ENCODE assay signal across 8 cellular contexts in the genomic region with DNA sequence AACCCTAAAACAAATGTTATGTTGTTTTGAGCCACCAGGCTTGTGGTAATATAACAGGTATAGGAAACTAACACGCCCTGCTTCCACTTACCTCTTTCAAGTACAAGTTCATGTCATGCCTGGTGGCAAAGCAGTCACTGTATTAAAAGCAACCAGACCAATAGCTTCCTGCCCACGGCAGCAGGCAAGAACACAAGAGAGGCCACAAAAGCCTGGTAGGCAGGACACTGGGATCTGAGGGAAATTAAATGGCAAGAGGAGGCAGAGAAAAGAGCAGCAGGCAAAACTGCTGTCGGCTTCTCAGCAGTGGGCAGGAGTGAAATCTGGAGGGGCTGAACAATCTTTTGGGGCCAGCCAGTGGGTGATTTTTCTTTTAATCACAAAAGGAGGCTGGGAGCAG. TPM values are rescaled to one million over a fixed set of nuclear protein-coding genes. Genes with fewer than 3 reads are reported as not detected.
DNase-seq lines count a peak whose midpoint lies in the region; ATAC-seq and TF ChIP-seq lines count a peak whose summit lies in the region.

No MANE protein-coding gene starts in this region.

- peak overlapping the region; percentile 88 for H3K4me3 ChIP-seq in GM12875 (ENCODE audit: low read depth, low read length)
- H3K4me3 ChIP-seq in SU-DHL-6 (ENCODE audit: insufficient read depth, low read length, poor library complexity, severe bottlenecking), result no peak overlapping the region
- H3K4me3 ChIP-seq in breast epithelium, result peak overlapping the region; percentile 70 to 98 (median 92)

- H3K4me2 ChIP-seq in SU-DHL-6 (ENCODE audit: low read depth, low read length, poor library complexity, severe bottlenecking), result peak overlapping the region; percentile 77

- DNase-seq in breast epithelium (ENCODE audit: low spot score in 2 of 2) (peak in 1 of 2 donors; percentile 35), pons (ENCODE audit: low spot score) (peak; percentile 37), hepatic stellate cell (ENCODE audit: low spot score) (no peak), globus pallidus (ENCODE audit: low spot score) (no peak)

- intact Hi-C loops in breast epithelium (cut with DNase I; ENCODE audit: low total_unique reads), result no loop called here

- ATAC-seq in HG03457 (IDR thresholded peaks at IDR 0.05; ENCODE audit: unreplicated experiment), result no peak
- no peak for ATAC-seq in GM18909 (IDR thresholded peaks at IDR 0.05; ENCODE audit: poor library complexity, unreplicated experiment)

- peaks cover 43% of the 10 kb centered on the region for H3K79me2 ChIP-seq in SU-DHL-6 (ENCODE audit: insufficient read depth, low read length)

- no peaks in the 10 kb centered on the region; the same call in 1 of the 2 replicates for H4K20me1 ChIP-seq in SU-DHL-6 (ENCODE audit: low read depth, low read length)

- TF ChIP-seq CTCF in GM12875 (IDR thresholded peaks at IDR 0.05; ENCODE audit: borderline replicate concordance, insufficient read depth, low read depth, low read length) (no peak), SU-DHL-6 (IDR thresholded peaks at IDR 0.05; ENCODE audit: insufficient read depth, low read length, poor library complexity, severe bottlenecking) (no peak), breast epithelium (IDR thresholded peaks at IDR 0.05) (no peak)

- peak overlapping the region; percentile 85; the same call in 1 of the 2 replicates for H3K9ac ChIP-seq in SU-DHL-6 (ENCODE audit: low read length)

- H3K9me3 ChIP-seq in SU-DHL-6 (ENCODE audit: insufficient read depth, low read length), result no peaks in the 10 kb centered on the region
- no peaks in the 10 kb centered on the region for H3K9me3 ChIP-seq in breast epithelium

- H3K27ac ChIP-seq in SU-DHL-6 (ENCODE audit: low read depth, low read length) (peak overlapping the region; percentile 54), breast epithelium (peak overlapping the region; percentile 72 to 93)

- H3K27me3 ChIP-seq in SU-DHL-6 (ENCODE audit: low read length), result no peaks in the 10 kb centered on the region
- H3K27me3 ChIP-seq in breast epithelium, result no peaks in the 10 kb centered on the region

- no peaks in the 10 kb centered on the region for H3K36me3 ChIP-seq in SU-DHL-6 (ENCODE audit: low read length)
- H3K36me3 ChIP-seq in breast epithelium, result no peaks in the 10 kb centered on the region

- TF ChIP-seq POLR2A in breast epithelium (IDR thresholded peaks at IDR 0.05), result no peak

- no peaks in the 10 kb centered on the region for H3K9me2 ChIP-seq in SU-DHL-6 (replicated peaks; ENCODE audit: insufficient read depth, low read length)

- no peak overlapping the region for H2AFZ ChIP-seq in SU-DHL-6 (ENCODE audit: low read depth, low read length, severe bottlenecking)

- H3F3A ChIP-seq in SU-DHL-6 (ENCODE audit: insufficient read depth), result peaks cover 24% of the 10 kb centered on the region

- H3K4me1 ChIP-seq in breast epithelium, result no peaks in the 10 kb centered on the region

RNA-seq across cellular contexts. Expression of a gene that starts 2.2 kb away (rescaled TPM):
- 10 to 100 TPM; 49.5 to 64.8 (median 50.7) TPM for total RNA-seq in breast epithelium
